In the genomic region with DNA sequence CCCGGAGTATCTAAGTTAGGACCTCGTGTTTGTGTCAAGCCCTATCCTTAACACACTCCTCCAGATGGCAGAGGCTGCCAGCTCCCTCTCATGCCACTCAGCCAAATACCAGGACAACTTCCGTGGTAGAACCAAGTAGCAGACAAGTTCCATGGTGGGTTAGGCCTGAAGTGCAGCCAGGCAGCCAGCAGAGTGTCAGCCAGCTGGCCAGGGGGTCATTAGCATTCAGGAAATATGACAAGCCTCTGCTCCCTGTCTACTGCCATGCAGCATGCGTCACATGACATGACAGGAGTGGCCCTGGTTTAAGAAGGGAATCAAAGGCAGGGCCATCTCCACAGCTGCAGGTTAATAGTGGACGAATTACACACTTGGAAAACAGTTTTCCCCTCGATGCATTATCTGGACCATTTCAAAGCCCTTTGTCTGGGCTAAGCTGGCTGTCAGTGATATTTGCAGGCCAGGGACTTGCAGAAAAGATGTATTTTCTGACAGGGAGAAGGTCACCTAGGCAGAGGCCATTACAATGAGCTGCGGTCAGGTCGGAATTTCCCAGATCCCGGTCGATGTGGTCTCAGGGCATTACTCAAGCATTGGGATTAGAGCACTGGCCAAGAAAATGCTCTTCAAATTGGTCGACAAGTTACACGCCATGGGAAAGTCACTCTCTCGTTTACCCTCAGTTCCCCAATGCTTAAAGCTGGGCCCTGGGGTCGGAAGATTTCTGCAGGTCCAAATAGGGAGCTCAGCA, we compare ENCODE assay signal across 15 cellular contexts.
DNase-seq lines count a peak whose midpoint lies in the region; ATAC-seq and TF ChIP-seq lines count a peak whose summit lies in the region.
"Had no signal": no experiment of that assay in that cellular context is flagged by ENCODE, and none has a peak within 500 bp of the region (broad histone marks: within the 10 kb centered on the region; RNA-seq: fewer than 3 reads in every experiment).

No MANE protein-coding gene starts in this region.

- peaks cover 3% of the 10 kb centered on the region in 2 donors for H3K27me3 Mint-ChIP-seq in T-cell
- H3K27me3 Mint-ChIP-seq: stimulated activated naive B cell treated with anti-CD40 and anti-IgM and Interleukin-4, amounts not matched to agents 10 μg/mL and 1 μg/mL and 100 μg/mL, for 72 hours had no signal

- H3K27me3 ChIP-seq in right atrium auricular region = no peaks in the 10 kb centered on the region
- H3K27me3 ChIP-seq in Karpas-422 (ENCODE audit: low read length) = no peaks in the 10 kb centered on the region
- H3K27me3 ChIP-seq in ovary = no peaks in the 10 kb centered on the region

- H2AFZ ChIP-seq in Karpas-422 (ENCODE audit: low read length) = no peak overlapping the region

- no peaks in the 10 kb centered on the region for H3K36me3 Mint-ChIP-seq in T-cell
- H3K36me3 Mint-ChIP-seq: stimulated activated naive B cell treated with anti-CD40 and anti-IgM and Interleukin-4, amounts not matched to agents 10 μg/mL and 1 μg/mL and 100 μg/mL, for 72 hours had no signal

- H4K20me1 ChIP-seq in Karpas-422 (ENCODE audit: insufficient read depth, low read depth, low read length) = no peaks in the 10 kb centered on the region

- H3K9ac ChIP-seq in Karpas-422 (ENCODE audit: low read length) = no peak overlapping the region

- no peak for TF ChIP-seq CTCF in right atrium auricular region (IDR thresholded peaks at IDR 0.05)
- TF ChIP-seq CTCF in ovary (IDR thresholded peaks at IDR 0.05) = no peak

- CTCF ChIA-PET in T-cell (lab: Charles Lee) = no interaction called here

- H3K4me3 ChIP-seq in right atrium auricular region (no peak overlapping the region), Karpas-422 (ENCODE audit: low read length) (no peak overlapping the region), ovary (no peak overlapping the region)
- H3K4me3 ChIP-seq: GM12878 had no signal

- DNase-seq in Right ventricle myocardium inferior (ENCODE audit: missing footprints) (no peak), right atrium auricular region (ENCODE audit: low spot score) (no peak), NCI-H69 (lab: John Stamatoyannopoulos, UW) (peak; percentile 66), kidney tubule cell (ENCODE audit: low spot score) (peak; percentile 83), stromal cell of bone marrow (ENCODE audit: low read depth) (peak; percentile 9), T-cell (no peak), Karpas-422 (no peak), ovary (no peak)
- DNase-seq: activated CD4-positive, CD25-positive, alpha-beta regulatory T cell treated with anti-CD3 and anti-CD28 coated beads, Interleukin-2, amount 50 U/mL, for 72 hours; cortex of kidney; DND-41; NK-92 treated with Interleukin-12 subunit alpha and Interleukin-12 subunit beta, amount 100 ng/mL, for 24 hours; stimulated activated CD4-positive, alpha-beta T cell treated with anti-CD3 and anti-CD28 coated beads, Interleukin-4, amount 100 ng/mL, for 4 hours; stimulated activated naive B cell treated with anti-CD40 and anti-IgM and Interleukin-4, amounts not matched to agents 10 μg/mL and 1 μg/mL and 100 μg/mL, for 72 hours had no signal

- H3K27ac Mint-ChIP-seq in T-cell = no peak overlapping the region
- H3K27ac Mint-ChIP-seq: stimulated activated naive B cell treated with anti-CD40 and anti-IgM and Interleukin-4, amounts not matched to agents 10 μg/mL and 1 μg/mL and 100 μg/mL, for 72 hours had no signal

- peaks cover 0 to 12% (median 6%) of the 10 kb centered on the region in 3 donors for H3K9me3 Mint-ChIP-seq in T-cell

- no peak overlapping the region for H3K4me2 ChIP-seq in Karpas-422 (ENCODE audit: low read depth, low read length, poor library complexity, severe bottlenecking)

- H3K27ac ChIP-seq in right atrium auricular region (no peak overlapping the region), Karpas-422 (ENCODE audit: low read length) (no peak overlapping the region), ovary (no peak overlapping the region)

- no peak for TF ChIP-seq POLR2A in ovary (IDR thresholded peaks at IDR 0.05)

- no peaks in the 10 kb centered on the region for H3K79me2 ChIP-seq in Karpas-422 (ENCODE audit: low read length)

- ATAC-seq in Right ventricle myocardium inferior = peak; percentile 66
- no peak for ATAC-seq in T-cell (replicated peaks in 1 of 4)
- ATAC-seq: GM12878; stimulated activated naive B cell treated with anti-CD40 and anti-IgM and Interleukin-4, amounts not matched to agents 10 μg/mL and 1 μg/mL and 100 μg/mL, for 72 hours had no signal

- H3K9me2 ChIP-seq in Karpas-422 (replicated peaks; ENCODE audit: insufficient read depth, low read length) = no peaks in the 10 kb centered on the region

- H3K4me1 ChIP-seq in right atrium auricular region = peaks cover 0 to 26% of the 10 kb centered on the region in 2 donors
- no peaks in the 10 kb centered on the region for H3K4me1 ChIP-seq in Karpas-422 (ENCODE audit: low read length)
- H3K4me1 ChIP-seq in ovary (ENCODE audit: insufficient read depth) = no peaks in the 10 kb centered on the region

- H3K36me3 ChIP-seq in right atrium auricular region (no peaks in the 10 kb centered on the region), Karpas-422 (ENCODE audit: insufficient read depth, low read length) (no peaks in the 10 kb centered on the region), ovary (no peaks in the 10 kb centered on the region)

- POLR2A ChIA-PET in T-cell (lab: Charles Lee) = no interaction called here

- no peak overlapping the region for H3K4me3 Mint-ChIP-seq in T-cell
- H3K4me3 Mint-ChIP-seq: stimulated activated naive B cell treated with anti-CD40 and anti-IgM and Interleukin-4, amounts not matched to agents 10 μg/mL and 1 μg/mL and 100 μg/mL, for 72 hours had no signal

- intact Hi-C loops in Right ventricle myocardium inferior (cut with DNase I) = no loop called here
- intact Hi-C loops in ovary (cut with DNase I) = no loop called here

- H3K9me3 ChIP-seq in right atrium auricular region (no peaks in the 10 kb centered on the region), Karpas-422 (ENCODE audit: low read length) (no peaks in the 10 kb centered on the region), ovary (no peaks in the 10 kb centered on the region)

- no peaks in the 10 kb centered on the region for H3K4me1 Mint-ChIP-seq in T-cell
- H3K4me1 Mint-ChIP-seq: stimulated activated naive B cell treated with anti-CD40 and anti-IgM and Interleukin-4, amounts not matched to agents 10 μg/mL and 1 μg/mL and 100 μg/mL, for 72 hours had no signal

- WGBS in ovary, 3 donors = 79 to 81% (median 79%) methylated on average over 14 of the region's 14 CpGs

- TF ChIP-seq EP300 in ovary (IDR thresholded peaks at IDR 0.05) = no peak

Comparison
In these comparisons a context has a peak if more than half of its experiments do, and no peak if none do; other contexts are left out.
1. DNase-seq: peak in NCI-H69 (single experiment), kidney tubule cell (single experiment) and stromal cell of bone marrow (single experiment); none in Right ventricle myocardium inferior (single experiment), right atrium auricular region (single experiment), T-cell (0 of 34), Karpas-422 (single experiment) and ovary (0 of 5).